ENCODE assay signal across 8 cellular contexts in the genomic region with DNA sequence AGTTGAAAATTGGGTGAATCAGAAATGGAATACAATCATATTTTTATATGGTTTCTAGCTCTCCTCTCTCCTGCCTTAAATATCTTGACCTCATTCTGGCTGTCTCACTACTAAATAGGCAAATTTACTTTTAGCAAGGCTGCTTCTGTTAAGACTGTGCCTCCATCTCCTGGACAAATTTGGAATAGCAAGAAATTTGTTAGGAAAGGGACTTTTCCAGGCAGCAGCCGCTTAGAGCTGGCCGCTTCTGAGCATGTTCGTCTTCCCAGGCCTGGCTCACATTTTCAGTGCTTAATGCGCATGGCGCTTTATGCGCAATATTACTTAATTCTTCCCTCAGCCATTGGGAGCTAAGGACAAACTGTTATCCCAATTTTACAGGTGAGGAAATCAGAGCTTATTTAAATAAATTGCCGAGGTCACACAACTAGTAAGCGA. TPM values are rescaled to one million over a fixed set of nuclear protein-coding genes. Genes with fewer than 3 reads are reported as not detected.
DNase-seq lines count a peak whose midpoint lies in the region; ATAC-seq, FAIRE-seq and TF ChIP-seq lines count a peak whose summit lies in the region.

No MANE protein-coding gene starts in this region.

- no peaks in the 10 kb centered on the region for H3K27me3 ChIP-seq in bronchial epithelial cell (ENCODE audit: control insufficient read depth, insufficient read depth, low read length)
- H3K27me3 ChIP-seq in sigmoid colon: no peaks in the 10 kb centered on the region

- no peaks in the 10 kb centered on the region for H3K9me3 ChIP-seq in sigmoid colon

- TF ChIP-seq CTCF in bronchial epithelial cell (IDR thresholded peaks at IDR 0.05; ENCODE audit: insufficient read depth, low read length, severe bottlenecking): peak; percentile 72
- peak; percentile 78 to 89 (median 86) for TF ChIP-seq CTCF in sigmoid colon (IDR thresholded peaks at IDR 0.05)

- H3K36me3 ChIP-seq in bronchial epithelial cell (ENCODE audit: control insufficient read depth, insufficient read depth, low read length): peaks cover 11% of the 10 kb centered on the region
- H3K36me3 ChIP-seq in sigmoid colon: peaks cover 0 to 19% (median 2%) of the 10 kb centered on the region in 4 donors

- no peak for TF ChIP-seq EP300 in sigmoid colon (IDR thresholded peaks at IDR 0.05)

- peak; percentile 17 to 29 for DNase-seq in stimulated activated CD4-positive, alpha-beta T cell treated with anti-CD3 and anti-CD28 coated beads, Interleukin-2, amount 100 ng/mL, for 24 hours
- no peak for DNase-seq in stimulated activated CD4-positive, alpha-beta T cell treated with anti-CD3 and anti-CD28 coated beads, Interleukin-12 subunit alpha, Interleukin-12 subunit beta, amount 100 ng/mL, for 4 hours
- DNase-seq in NCI-H1092 (lab: John Stamatoyannopoulos, UW) (peak; percentile 83), SKM-1 (lab: John Stamatoyannopoulos, UW; ENCODE audit: unreplicated experiment) (peak; percentile 63), bronchial epithelial cell (ENCODE audit: low read depth) (peak; percentile 84), iPS-NIHi11 (ENCODE audit: low spot score) (peak; percentile 63), sigmoid colon (peak; percentile 88)

- no peak for ATAC-seq in HG03039 (IDR thresholded peaks at IDR 0.05; ENCODE audit: unreplicated experiment)

- intact Hi-C loops in sigmoid colon (cut with DNase I): loop anchor here (1.0 to 10.0 kb wide), 8 partner anchors 74 to 509 kb away; a partner anchor contains a TSS

- no peak for FAIRE-seq in bronchial epithelial cell (lab: Jason Lieb, UNC)

- H3K4me1 ChIP-seq in sigmoid colon: peaks cover 0 to 40% (median 38%) of the 10 kb centered on the region in 4 donors

- no peak for TF ChIP-seq POLR2A in sigmoid colon (IDR thresholded peaks at IDR 0.05)

- no peak overlapping the region for H3K4me3 ChIP-seq in bronchial epithelial cell (ENCODE audit: low read depth, low read length)
- H3K4me3 ChIP-seq in sigmoid colon: no peak overlapping the region

- 22 to 41% methylated on average over 8 of the region's 8 CpGs for WGBS in sigmoid colon, 2 donors

- H3K27ac ChIP-seq in sigmoid colon: peak overlapping the region; percentile 80 to 86 (median 83)

RNA-seq across cellular contexts. Expression of a gene that starts 1.7 kb away (rescaled TPM):
- total RNA-seq in bronchial epithelial cell (11.8 and 12.4 TPM in 2 replicates), sigmoid colon (10 to 100 TPM; 13.3 to 21.3 (median 17.7) TPM)
- 100 to 1,000 TPM in 1 of 3 donors, 10 to 100 TPM in 2; 45.0 to 124 (median 85.1) TPM for polyA plus RNA-seq in sigmoid colon

RNA-seq across cellular contexts. Expression of a gene that starts 34.5 kb away (rescaled TPM):
- total RNA-seq in bronchial epithelial cell: 0.13 and 0.26 TPM in 2 replicates
- 1 to 10 TPM in 2 of 4 donors, under 1 TPM in 2; 0.81 to 1.1 (median 1.0) TPM for total RNA-seq in sigmoid colon
- polyA plus RNA-seq in sigmoid colon: 1 to 10 TPM in 2 of 3 donors, under 1 TPM in 1; 0.92 to 3.3 (median 3.0) TPM

RNA-seq across cellular contexts. Expression of a gene that starts 51.7 kb away (rescaled TPM):
- total RNA-seq in bronchial epithelial cell (13.4 and 13.6 TPM in 2 replicates), sigmoid colon (10 to 100 TPM; 26.3 to 94.2 (median 45.0) TPM)
- 10 to 100 TPM in 2 of 3 donors, 1 to 10 TPM in 1; 9.6 to 36.3 (median 16.9) TPM for polyA plus RNA-seq in sigmoid colon
